9 cellular contexts compared by ENCODE assay signal in the genomic region with DNA sequence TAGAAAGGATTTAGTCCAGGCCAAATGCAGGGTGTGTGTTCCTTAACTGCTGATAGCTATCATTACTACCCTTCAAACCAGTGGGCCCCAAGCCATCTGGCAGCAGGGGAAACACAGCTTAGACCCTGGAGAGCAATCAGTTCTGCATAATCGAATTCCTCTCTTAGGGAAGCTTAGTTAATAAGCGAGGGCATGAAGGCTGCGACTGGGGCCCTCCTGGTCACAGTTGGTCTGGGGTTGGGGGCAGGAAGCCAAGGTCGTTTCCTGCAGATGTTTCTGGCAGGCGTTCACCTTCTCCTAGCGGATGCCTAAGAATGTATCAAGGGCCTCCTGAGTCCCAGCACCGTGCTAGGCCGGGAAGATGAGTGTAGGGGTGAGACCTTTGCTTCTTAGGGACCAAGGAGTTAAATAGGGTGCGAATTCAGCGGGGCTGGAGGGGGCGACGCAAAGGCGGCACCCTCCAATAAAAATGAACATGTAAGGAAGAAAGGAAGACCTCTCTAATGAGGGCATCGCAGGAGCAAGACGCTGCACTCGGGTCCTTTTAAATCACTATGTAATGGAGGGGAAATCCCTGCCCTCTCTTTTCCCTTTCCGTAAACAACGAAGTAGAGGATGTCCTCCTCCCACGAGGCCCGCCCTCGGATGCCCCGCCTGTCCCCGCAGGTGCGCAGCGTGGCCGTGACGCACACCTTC. TPM values are rescaled to one million over a fixed set of nuclear protein-coding genes. Genes with fewer than 3 reads are reported as not detected.
A peak's percentile ranks its signal among the peaks of the same experiment; 100 is the strongest.
DNase-seq lines count a peak whose midpoint lies in the region; ATAC-seq and TF ChIP-seq lines count a peak whose summit lies in the region.
"Had no signal": no experiment of that assay in that cellular context is flagged by ENCODE, and none has a peak within 500 bp of the region (broad histone marks: within the 10 kb centered on the region; RNA-seq: fewer than 3 reads in every experiment).

No MANE protein-coding gene starts in this region.

- H3K27me3 ChIP-seq in BE2C (no peaks in the 10 kb centered on the region), trophoblast cell (ENCODE audit: insufficient read depth, low read length) (no peaks in the 10 kb centered on the region)

- no peaks in the 10 kb centered on the region for H3K9me3 ChIP-seq in BE2C
- peaks cover 1% of the 10 kb centered on the region for H3K9me3 ChIP-seq in trophoblast cell (ENCODE audit: insufficient read depth, low read depth, low read length)

- H3K23ac ChIP-seq in trophoblast cell (ENCODE audit: low read length) = no peak overlapping the region

- peak; percentile 74 for DNase-seq in BE2C
- DNase-seq in NCI-H2227 treated with DMSO at 0.1 percent for 48 hours (lab: John Stamatoyannopoulos, UW) = peak; percentile 56
- DNase-seq in activated T-helper 1 cell treated with Interleukin-2 at 50 U/mL for 16 hours (ENCODE audit: low read depth) = peak; percentile 89
- peak; percentile 48 for DNase-seq in fibroblast of the aortic adventitia (ENCODE audit: low read depth)
- DNase-seq in trophoblast cell = peak; percentile 41 to 60
- peak; percentile 87 for DNase-seq in ureter (ENCODE audit: low spot score)
- DNase-seq in T1000 (lab: John Stamatoyannopoulos, UW) = no peak

- H3K4me3 ChIP-seq in BE2C (ENCODE audit: low read depth, low read length) = peak overlapping the region; percentile 64
- H3K4me3 ChIP-seq in fibroblast of the aortic adventitia (ENCODE audit: low read depth, low read length) = peak overlapping the region; percentile 74
- H3K4me3 ChIP-seq in trophoblast cell (ENCODE audit: low read depth, low read length) = peak overlapping the region; percentile 81

- peaks cover 7% of the 10 kb centered on the region for H3K79me1 ChIP-seq in trophoblast cell (ENCODE audit: low read length)

- H2AK5ac ChIP-seq in trophoblast cell (ENCODE audit: low read length) = no peak overlapping the region

- no peak overlapping the region for H3K27ac ChIP-seq in trophoblast cell (ENCODE audit: low read depth, low read length)

- no peak overlapping the region for H4K12ac ChIP-seq in trophoblast cell (ENCODE audit: low read depth, low read length)

- H3K18ac ChIP-seq in trophoblast cell (ENCODE audit: low read length) = no peak overlapping the region

- H4K8ac ChIP-seq in trophoblast cell (ENCODE audit: low read depth, low read length) = peak overlapping the region; percentile 24

- peak overlapping the region; percentile 2 for H3K9ac ChIP-seq in trophoblast cell (ENCODE audit: low read length)

- no peak overlapping the region for H2BK12ac ChIP-seq in trophoblast cell (ENCODE audit: low read length)

- H3K36me3 ChIP-seq in BE2C (no peaks in the 10 kb centered on the region), trophoblast cell (ENCODE audit: control insufficient read depth in 1 of 2, insufficient read depth in 2 of 2, low read length in 2 of 2) (no peaks in the 10 kb centered on the region)

- ATAC-seq in GM19452 (IDR thresholded peaks at IDR 0.05; ENCODE audit: unreplicated experiment) = peak; percentile 15

- peak overlapping the region; percentile 94 for H3K4me2 ChIP-seq in trophoblast cell (ENCODE audit: low read length)

- H2BK5ac ChIP-seq in trophoblast cell (ENCODE audit: low read depth, low read length, poor library complexity) = no peak overlapping the region

- peak overlapping the region; percentile 91 for H2AFZ ChIP-seq in trophoblast cell (ENCODE audit: insufficient read depth, low read length, poor library complexity)

- H3K79me2 ChIP-seq in trophoblast cell (ENCODE audit: control insufficient read depth, insufficient read depth, low read length, poor library complexity) = no peaks in the 10 kb centered on the region

- H2BK120ac ChIP-seq in trophoblast cell (ENCODE audit: insufficient read depth, low read length, poor library complexity) = no peak overlapping the region

- peak overlapping the region; percentile 55 for H3K14ac ChIP-seq in trophoblast cell (ENCODE audit: low read length)

- H4K91ac ChIP-seq in trophoblast cell (ENCODE audit: low read depth, low read length) = no peak overlapping the region

- H3K4me1 ChIP-seq in BE2C = peaks cover 13% of the 10 kb centered on the region
- peaks cover 2% of the 10 kb centered on the region in 2 experiments for H3K4me1 ChIP-seq in trophoblast cell (ENCODE audit: control insufficient read depth in 1 of 2, insufficient read depth in 2 of 2, low read length in 2 of 2)

- TF ChIP-seq CTCF in BE2C (IDR thresholded peaks at IDR 0.05; ENCODE audit: low read depth, low read length) (no peak), fibroblast of the aortic adventitia (IDR thresholded peaks at IDR 0.05; ENCODE audit: insufficient read depth, low read length) (no peak)

- no CpG with 5 or more reads among the region's 27 CpGs for WGBS in trophoblast cell (ENCODE audit: extremely low coverage, insufficient coverage, insufficient read length)

- no peak overlapping the region for H3K4ac ChIP-seq in trophoblast cell (ENCODE audit: low read depth, low read length)

RNA-seq across cellular contexts. Expression of gene EEF2K, which starts 16.5 kb away (rescaled TPM):
- polyA plus RNA-seq in BE2C (2012; ENCODE audit: insufficient read depth, insufficient read length, low read depth) = 8.8 TPM
- 34.4 and 57.3 TPM in 2 replicates for total RNA-seq in fibroblast of the aortic adventitia (ENCODE audit: low replicate concordance)
- polyA plus RNA-seq in trophoblast cell (2013) = 6.4 and 6.7 TPM in 2 replicates
- 52.7 TPM for total RNA-seq in ureter

RNA-seq across cellular contexts. Expression of gene SDR42E2, which starts 27.3 kb away (rescaled TPM):
- not detected for polyA plus RNA-seq in BE2C (2012; ENCODE audit: insufficient read depth, insufficient read length, low read depth)
- total RNA-seq in fibroblast of the aortic adventitia (ENCODE audit: low replicate concordance) (not detected in 2 replicates), ureter (0.18 TPM)
- polyA plus RNA-seq in trophoblast cell (2013) = 0.04 TPM in 1 of 2 replicates, not detected in the other
- total RNA-seq: HT1080 had no signal
